28 cellular contexts compared by ENCODE assay signal in genomic region chr2:3613524-3613905, GRCh38. TPM values are rescaled to one million over a fixed set of nuclear protein-coding genes. Genes with fewer than 3 reads are reported as not detected.
"Had no signal": no experiment of that assay in that cellular context is flagged by ENCODE, and none has a peak within 500 bp of the region (broad histone marks: within the 10 kb centered on the region; RNA-seq: fewer than 3 reads in every experiment).

No MANE protein-coding gene starts in this region.

- H3K27ac ChIP-seq: adrenal gland, body of pancreas, gastrocnemius medialis, left ventricle myocardium inferior, right atrium auricular region, thoracic aorta had no signal

- H3K9me3 Mint-ChIP-seq: effector memory CD8-positive, alpha-beta T cell had no signal

- H3K27me3 Mint-ChIP-seq: activated naive CD8-positive, alpha-beta T cell treated with anti-CD3 and anti-CD28 coated beads for 36 hours had no signal

- H3K27ac Mint-ChIP-seq: activated naive CD4-positive, alpha-beta T cell treated with anti-CD3 and anti-CD28 coated beads for 36 hours; activated naive CD8-positive, alpha-beta T cell treated with anti-CD3 and anti-CD28 coated beads for 36 hours; activated T-cell treated with anti-CD3 and anti-CD28 coated beads, Interleukin-2, amount 50 U/mL, for 72 hours; effector memory CD8-positive, alpha-beta T cell; naive B cell; T-helper 2 cell treated with Interferon-gamma antibody and Interleukin-4, amounts not matched to agents 5 μg/mL and 100 μg/mL, for 36 hours had no signal

- H3K27me3 ChIP-seq: adrenal gland, body of pancreas, right atrium auricular region had no signal

- H3K4me1 ChIP-seq: adrenal gland, body of pancreas, gastrocnemius medialis, left ventricle myocardium inferior, right atrium auricular region had no signal

- H3K4me1 Mint-ChIP-seq: naive B cell had no signal

- H3K4me3 Mint-ChIP-seq: activated naive CD4-positive, alpha-beta T cell treated with anti-CD3 and anti-CD28 coated beads for 36 hours; activated naive CD8-positive, alpha-beta T cell treated with anti-CD3 and anti-CD28 coated beads for 36 hours; activated T-cell treated with anti-CD3 and anti-CD28 coated beads, Interleukin-2, amount 50 U/mL, for 72 hours; effector memory CD8-positive, alpha-beta T cell; naive B cell; T-helper 2 cell treated with Interferon-gamma antibody and Interleukin-4, amounts not matched to agents 5 μg/mL and 100 μg/mL, for 36 hours had no signal

- H3K9me3 ChIP-seq: adrenal gland, body of pancreas, gastrocnemius medialis had no signal

- DNase-seq: activated CD4-positive, alpha-beta T cell treated with anti-CD3 and anti-CD28 coated beads for 4 hours; activated CD4-positive, alpha-beta T cell treated with anti-CD3 and anti-CD28 coated beads, Interleukin-2, amount 50 U/mL, for 4 hours; activated CD4-positive, CD25-positive, alpha-beta regulatory T cell; activated naive CD4-positive, alpha-beta T cell treated with anti-CD3 and anti-CD28 coated beads for 36 hours; activated naive CD8-positive, alpha-beta T cell treated with anti-CD3 and anti-CD28 coated beads for 36 hours; activated T-cell treated with anti-CD3 and anti-CD28 coated beads, Interleukin-2, amount 50 U/mL, for 72 hours; cerebellar nuclear complex; cortex of kidney; effector memory CD8-positive, alpha-beta T cell; erythroblast; gastrocnemius medialis; glutamatergic neuron; left ventricle myocardium inferior; naive B cell; nucleus accumbens; stimulated activated CD4-positive, alpha-beta T cell treated with anti-CD3 and anti-CD28 coated beads, Interleukin-2, amount 100 ng/mL, for 48 hours; stimulated activated naive CD4-positive, alpha-beta T cell treated with Interleukin-2 at 50 U/mL for 16 hours; T-helper 1 cell; trophoblast cell had no signal

- H3K36me3 ChIP-seq: adrenal gland, gastrocnemius medialis, left ventricle myocardium inferior, right atrium auricular region, thoracic aorta had no signal

- ATAC-seq: activated T-cell treated with anti-CD3 and anti-CD28 coated beads, Interleukin-2, amount 50 U/mL, for 72 hours; body of pancreas; effector memory CD8-positive, alpha-beta T cell; gastrocnemius medialis had no signal

- H3K4me3 ChIP-seq: adrenal gland, body of pancreas, gastrocnemius medialis, left ventricle myocardium inferior, lung, right atrium auricular region, thoracic aorta had no signal

RNA-seq across cellular contexts. Expression of gene ALLC, which starts 44.5 kb away (rescaled TPM):
- total RNA-seq: activated naive CD4-positive, alpha-beta T cell treated with anti-CD3 and anti-CD28 coated beads for 36 hours; activated naive CD8-positive, alpha-beta T cell treated with anti-CD3 and anti-CD28 coated beads for 36 hours; activated T-cell treated with anti-CD3 and anti-CD28 coated beads, Interleukin-2, amount 50 U/mL, for 72 hours; aorta; body of pancreas; gastrocnemius medialis; left ventricle myocardium inferior; lung; pulmonary artery endothelial cell; right atrium auricular region; subcutaneous adipose tissue had no signal
